ENCODE assay signal across 11 cellular contexts in genomic region chr7:94649313-94649924, GRCh38. TPM values are rescaled to one million over a fixed set of nuclear protein-coding genes. Genes with fewer than 3 reads are reported as not detected.
A peak's percentile ranks its signal among the peaks of the same experiment; 100 is the strongest.
DNase-seq lines count a peak whose midpoint lies in the region; ATAC-seq, FAIRE-seq and TF ChIP-seq lines count a peak whose summit lies in the region.
"Had no signal": no experiment of that assay in that cellular context is flagged by ENCODE, and none has a peak within 500 bp of the region (broad histone marks: within the 10 kb centered on the region; RNA-seq: fewer than 3 reads in every experiment).

No MANE protein-coding gene starts in this region.

- no peak for DNase-seq in keratinocyte (ENCODE audit: low read depth, low spot score)
- no peak for DNase-seq in activated naive CD8-positive, alpha-beta T cell treated with anti-CD3 and anti-CD28 coated beads, Interleukin-2, amount 50 U/mL, for 24 hours
- DNase-seq in tibial nerve (ENCODE audit: low spot score in 2 of 2): no peak
- no peak for DNase-seq in stimulated activated naive CD8-positive, alpha-beta T cell treated with anti-CD3 and anti-CD28 coated beads, Interleukin-15, Interleukin-2, amounts not matched to agents 100 U/mL and 50 U/mL, for 24 hours
- DNase-seq: activated CD4-positive, alpha-beta T cell treated with anti-CD3 and anti-CD28 coated beads, Interleukin-2, amount 10 ng/mL, durations not matched to agents 7 days and 5 days had no signal

- H4K20me1 ChIP-seq in keratinocyte (ENCODE audit: control insufficient read depth, extremely low read depth, insufficient read depth, low read length): no peaks in the 10 kb centered on the region

- H3K27ac ChIP-seq in keratinocyte (ENCODE audit: control insufficient read depth, insufficient read depth, low read length) (no peak overlapping the region), tibial nerve (peak overlapping the region in 1 of 4 donors; percentile 26)

- no peak overlapping the region for H3K4me3 Mint-ChIP-seq in activated naive CD8-positive, alpha-beta T cell treated with anti-CD3 and anti-CD28 coated beads, Interleukin-2, amount 50 U/mL, for 24 hours
- H3K4me3 Mint-ChIP-seq: activated CD4-positive, alpha-beta T cell treated with anti-CD3 and anti-CD28 coated beads, Interleukin-2, amount 10 ng/mL, durations not matched to agents 7 days and 5 days had no signal

- H3K36me3 ChIP-seq in keratinocyte (ENCODE audit: control insufficient read depth in 2 of 2, extremely low read depth in 1 of 2, insufficient read depth in 2 of 2, low read length in 2 of 2): no peaks in the 10 kb centered on the region
- no peaks in the 10 kb centered on the region for H3K36me3 ChIP-seq in tibial nerve

- peaks cover 2% of the 10 kb centered on the region for H3K4me1 Mint-ChIP-seq in activated naive CD8-positive, alpha-beta T cell treated with anti-CD3 and anti-CD28 coated beads, Interleukin-2, amount 50 U/mL, for 24 hours
- H3K4me1 Mint-ChIP-seq: activated CD4-positive, alpha-beta T cell treated with anti-CD3 and anti-CD28 coated beads, Interleukin-2, amount 10 ng/mL, durations not matched to agents 7 days and 5 days had no signal

- no peak overlapping the region for H3K9ac ChIP-seq in keratinocyte (ENCODE audit: control insufficient read depth, extremely low read depth, insufficient read depth, low read length)

- H3K27me3 Mint-ChIP-seq in activated naive CD8-positive, alpha-beta T cell treated with anti-CD3 and anti-CD28 coated beads, Interleukin-2, amount 50 U/mL, for 24 hours: peaks cover 49% of the 10 kb centered on the region

- FAIRE-seq in keratinocyte (lab: Jason Lieb, UNC): peak; percentile 39
- FAIRE-seq: H54, RCC 7860 had no signal

- H3K9me1 ChIP-seq in keratinocyte (ENCODE audit: control insufficient read depth, extremely low read depth, insufficient read depth, low read length): no peaks in the 10 kb centered on the region

- TF ChIP-seq CTCF in keratinocyte (optimal IDR thresholded peaks at IDR 0.05 in 1 of 3, IDR thresholded peaks at IDR 0.05 in 1 of 3, conservative IDR thresholded peaks at IDR 0.05 in 1 of 3; ENCODE audit: extremely low read depth in 1 of 3, insufficient read depth in 2 of 3, low read length in 3 of 3) (no peak), tibial nerve (IDR thresholded peaks at IDR 0.05) (no peak)

- dilution Hi-C loops in keratinocyte (cut with MboI; ENCODE audit: extremely low pct_ligation_motif_present, low sequenced_read_pairs): no loop called here

- peak overlapping the region; percentile 36 for H2AFZ ChIP-seq in keratinocyte (ENCODE audit: control insufficient read depth, low read length)

- H3K9me3 Mint-ChIP-seq in activated naive CD8-positive, alpha-beta T cell treated with anti-CD3 and anti-CD28 coated beads, Interleukin-2, amount 50 U/mL, for 24 hours: no peaks in the 10 kb centered on the region
- H3K9me3 Mint-ChIP-seq: activated CD4-positive, alpha-beta T cell treated with anti-CD3 and anti-CD28 coated beads, Interleukin-2, amount 10 ng/mL, durations not matched to agents 7 days and 5 days had no signal

- H3K4me1 ChIP-seq in keratinocyte (ENCODE audit: control insufficient read depth, extremely low read depth, insufficient read depth, low read length): peaks cover 18% of the 10 kb centered on the region
- peaks cover 0 to 48% (median 0%) of the 10 kb centered on the region in 4 donors for H3K4me1 ChIP-seq in tibial nerve

- peak overlapping the region; percentile 67 for H3K4me2 ChIP-seq in keratinocyte (ENCODE audit: control insufficient read depth, extremely low read depth, insufficient read depth, low read depth, low read length)

- TF ChIP-seq POLR2A in tibial nerve (IDR thresholded peaks at IDR 0.05): no peak

- H3K4me3 ChIP-seq in keratinocyte (ENCODE audit: control insufficient read depth in 2 of 3, extremely low read depth in 1 of 3, insufficient read depth in 2 of 3, low read depth in 1 of 3, low read length in 3 of 3) (peak overlapping the region in 1 of 3 experiments; percentile 30), tibial nerve (no peak overlapping the region)

- H3K27me3 ChIP-seq in keratinocyte (ENCODE audit: control insufficient read depth, extremely low read depth, insufficient read depth, low read length): peaks cover 11% of the 10 kb centered on the region
- H3K27me3 ChIP-seq in tibial nerve: no peaks in the 10 kb centered on the region

- WGBS in tibial nerve, 2 donors: 40 to 47% methylated on average over 4 of the region's 4 CpGs

- H3K36me3 Mint-ChIP-seq in activated naive CD8-positive, alpha-beta T cell treated with anti-CD3 and anti-CD28 coated beads, Interleukin-2, amount 50 U/mL, for 24 hours (ENCODE audit: low read depth): no peaks in the 10 kb centered on the region

- no peaks in the 10 kb centered on the region for H3K79me2 ChIP-seq in keratinocyte (ENCODE audit: control insufficient read depth, insufficient read depth, low read length)

- no peak overlapping the region for H3K27ac Mint-ChIP-seq in activated naive CD8-positive, alpha-beta T cell treated with anti-CD3 and anti-CD28 coated beads, Interleukin-2, amount 50 U/mL, for 24 hours
- H3K27ac Mint-ChIP-seq: activated CD4-positive, alpha-beta T cell treated with anti-CD3 and anti-CD28 coated beads, Interleukin-2, amount 10 ng/mL, durations not matched to agents 7 days and 5 days had no signal

- no peak for TF ChIP-seq EP300 in tibial nerve (IDR thresholded peaks at IDR 0.05)

- H3K9me3 ChIP-seq in keratinocyte (ENCODE audit: control insufficient read depth, low read depth, low read length) (no peaks in the 10 kb centered on the region), tibial nerve (no peaks in the 10 kb centered on the region)

- peak; percentile 95 for ATAC-seq in GM18858 (IDR thresholded peaks at IDR 0.05; ENCODE audit: unreplicated experiment)
- peak; percentile 90 for ATAC-seq in GM21723 (IDR thresholded peaks at IDR 0.05; ENCODE audit: unreplicated experiment)
- peak; percentile 71 for ATAC-seq in HG03571 (IDR thresholded peaks at IDR 0.05; ENCODE audit: unreplicated experiment)
- no peak for ATAC-seq in activated naive CD8-positive, alpha-beta T cell treated with anti-CD3 and anti-CD28 coated beads, Interleukin-2, amount 50 U/mL, for 24 hours
- ATAC-seq in stimulated activated naive CD8-positive, alpha-beta T cell treated with anti-CD3 and anti-CD28 coated beads, Interleukin-15, Interleukin-2, amounts not matched to agents 100 U/mL and 50 U/mL, for 24 hours: no peak
- ATAC-seq in HG03521 (IDR thresholded peaks at IDR 0.05; ENCODE audit: unreplicated experiment): no peak

RNA-seq across cellular contexts. Expression of gene SGCE, which starts 6.5 kb away (rescaled TPM):
- polyA plus RNA-seq in keratinocyte: 4.3 to 10.5 TPM (median 7.9 TPM) in 3 replicates
- polyA plus RNA-seq in keratinocyte (2011; ENCODE audit: low read depth): 1.3 TPM
- polyA plus RNA-seq in keratinocyte (2011; cell fraction: cytosol; rRNA removed): 2.4 and 4.5 TPM in 2 replicates
- 5.9 and 7.7 TPM in 2 replicates for polyA plus RNA-seq in keratinocyte (2011; cell fraction: nucleus; rRNA removed)
- polyA plus RNA-seq in keratinocyte (2012; ENCODE audit: low replicate concordance): 1.0 and 4.2 TPM in 2 replicates
- 2.2 to 5.5 TPM (median 3.3 TPM) in 3 replicates for polyA minus RNA-seq in keratinocyte
- 4.6 TPM for polyA minus RNA-seq in keratinocyte (2011; cell fraction: cytosol; rRNA and poly(A)+ RNA removed)
- polyA minus RNA-seq in keratinocyte (2011; cell fraction: nucleus; rRNA and poly(A)+ RNA removed): 6.0 and 8.7 TPM in 2 replicates
- total RNA-seq in tibial nerve: 100 to 1,000 TPM; 118 to 203 (median 161) TPM
- total RNA-seq: activated CD4-positive, alpha-beta T cell treated with anti-CD3 and anti-CD28 coated beads, Interleukin-2, amount 10 ng/mL, durations not matched to agents 7 days and 5 days had no signal

Comparison
In these comparisons a context has a peak if more than half of its experiments do, and no peak if none do; other contexts are left out.
1. ATAC-seq: peak in GM18858 (single experiment), GM21723 (single experiment) and HG03571 (single experiment); none in activated naive CD8-positive, alpha-beta T cell treated with anti-CD3 and anti-CD28 coated beads, Interleukin-2, amount 50 U/mL, for 24 hours (single experiment), stimulated activated naive CD8-positive, alpha-beta T cell treated with anti-CD3 and anti-CD28 coated beads, Interleukin-15, Interleukin-2, amounts not matched to agents 100 U/mL and 50 U/mL, for 24 hours (single experiment) and HG03521 (single experiment).